1 cellular context compared by ENCODE assay signal in the genomic region with DNA sequence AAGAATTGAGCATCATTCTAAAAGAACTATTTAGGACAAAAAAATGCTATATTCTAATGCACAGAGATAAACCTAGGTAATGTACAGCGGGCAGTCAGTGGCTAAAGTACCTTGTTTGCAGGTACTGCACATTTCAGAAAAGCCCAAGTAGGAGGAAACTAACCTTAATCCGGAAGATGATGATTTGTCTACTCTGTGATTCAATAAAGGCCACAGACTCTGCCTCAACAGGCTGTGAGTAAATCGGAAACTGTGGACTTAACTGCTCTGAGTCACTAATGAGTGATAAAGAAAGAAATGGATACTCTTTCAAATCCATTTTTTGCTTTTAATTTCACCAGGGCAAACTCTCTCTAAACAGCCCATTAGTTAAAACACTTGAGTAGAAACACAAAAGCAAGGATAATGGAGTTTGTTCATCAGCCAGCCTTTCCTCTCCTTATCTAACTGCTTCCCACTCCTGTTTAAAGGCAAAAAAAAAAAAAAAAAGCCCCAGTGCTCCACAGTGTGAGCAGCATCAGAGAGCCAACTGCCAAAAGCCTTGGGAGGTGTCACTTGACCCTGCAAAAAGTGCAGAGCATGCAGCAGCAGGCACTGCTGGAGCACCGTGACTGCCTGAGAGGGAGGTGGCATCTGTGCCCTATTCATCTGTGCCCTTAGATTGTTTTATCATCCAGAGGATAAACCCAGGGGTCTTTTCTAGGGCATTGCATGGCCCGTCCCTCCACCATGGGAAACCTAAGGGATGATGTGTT.
TF ChIP-seq lines count a peak whose summit lies in the region.

No MANE protein-coding gene starts in this region.

TF ChIP-seq in GM23338, 12 proteins besides CTCF, POLR2A, EP300 and RAD21 (continued from another document):
- TF ChIP-seq NANOG (IDR thresholded peaks at IDR 0.05; ENCODE audit: borderline replicate concordance) (no peak), ETS1 (IDR thresholded peaks at IDR 0.05) (no peak)
